1 cellular context compared by ENCODE assay signal in genomic region chr3:63951492-63951891, GRCh38.
TF ChIP-seq lines count a peak whose summit lies in the region.

No MANE protein-coding gene starts in this region.

TF ChIP-seq in SK-N-SH, 30 proteins besides CTCF, POLR2A, EP300 and RAD21 (continued from another document):
- TF ChIP-seq IRF3 (IDR thresholded peaks at IDR 0.05; ENCODE audit: low read depth, low read length) = no peak
- no peak for TF ChIP-seq REST (IDR thresholded peaks at IDR 0.05; ENCODE audit: low read depth, low read length)
- TF ChIP-seq RCOR1 (IDR thresholded peaks at IDR 0.05; ENCODE audit: low read length) = no peak
- TF ChIP-seq ZBTB33 (IDR thresholded peaks at IDR 0.05; ENCODE audit: borderline replicate concordance, low read depth) = no peak
- no peak for TF ChIP-seq MXI1 (IDR thresholded peaks at IDR 0.05; ENCODE audit: low read depth, low read length)
- no peak for TF ChIP-seq USF2 (IDR thresholded peaks at IDR 0.05; ENCODE audit: borderline replicate concordance, low read depth, low read length)
- no peak for TF ChIP-seq SIN3A (IDR thresholded peaks at IDR 0.05; ENCODE audit: borderline replicate concordance, low read depth, low read length)
TF ChIP-seq in SK-N-SH: peak in this region for 0.
